In genomic region chr7:91353923-91354322, GRCh38 we compare ENCODE assay signal across 15 cellular contexts.
DNase-seq lines count a peak whose midpoint lies in the region; ATAC-seq and TF ChIP-seq lines count a peak whose summit lies in the region.
"Had no signal": no experiment of that assay in that cellular context is flagged by ENCODE, and none has a peak within 500 bp of the region (broad histone marks: within the 10 kb centered on the region; RNA-seq: fewer than 3 reads in every experiment).

No MANE protein-coding gene starts in this region.

- H3K36me3 ChIP-seq in H7 (replicated peaks; ENCODE audit: control insufficient read depth, insufficient read depth, low read length) (no peaks in the 10 kb centered on the region), tibial artery (no peaks in the 10 kb centered on the region), mammary epithelial cell (ENCODE audit: insufficient read depth, low read length) (no peaks in the 10 kb centered on the region)
- H3K36me3 ChIP-seq: Peyer's patch, SJSA1 had no signal

- H3K9me3 ChIP-seq in tibial artery (no peaks in the 10 kb centered on the region), mammary epithelial cell (replicated peaks; ENCODE audit: insufficient read depth, low read length) (no peaks in the 10 kb centered on the region)
- H3K9me3 ChIP-seq: Peyer's patch, SJSA1 had no signal

- H3K4me3 Mint-ChIP-seq in WTC11 = no peak overlapping the region

- H3K27ac ChIP-seq in tibial artery (no peak overlapping the region), mammary epithelial cell (ENCODE audit: insufficient read depth, low read depth, low read length) (no peak overlapping the region)
- H3K27ac ChIP-seq: C4-2B, Peyer's patch, SJSA1 had no signal

- H3K27ac Mint-ChIP-seq in WTC11 = no peak overlapping the region

- CTCF ChIA-PET in WTC11 (lab: Charles Lee) = interaction anchor here (0.5 kb wide), 1 partner anchor 60 kb away, joined by 6 read pairs; no protein-coding TSS in a partner anchor
- CTCF ChIA-PET in mammary epithelial cell (lab: Charles Lee; ENCODE audit: low non-redundant PET) = no interaction called here

- H3K27me3 Mint-ChIP-seq in WTC11 (ENCODE audit: low read depth) = peaks cover 100% of the 10 kb centered on the region

- H3K27me3 ChIP-seq in H7 (ENCODE audit: control insufficient read depth, insufficient read depth, low read length) (peaks cover 70% of the 10 kb centered on the region), tibial artery (no peaks in the 10 kb centered on the region), mammary epithelial cell (ENCODE audit: insufficient read depth, low read length) (peaks cover 14% of the 10 kb centered on the region)
- H3K27me3 ChIP-seq: Peyer's patch, SJSA1 had no signal

- intact Hi-C loops in sciatic nerve (cut with DNase I) = no loop called here
- intact Hi-C loops in tibial artery (cut with DNase I; ENCODE audit: low total_unique reads) = no loop called here
- intact Hi-C loops in mammary epithelial cell (cut with micrococcal nuclease) = no loop called here

- H3K36me3 Mint-ChIP-seq in WTC11 = no peaks in the 10 kb centered on the region

- no peaks in the 10 kb centered on the region for H4K20me1 ChIP-seq in mammary epithelial cell (ENCODE audit: insufficient read depth, low read length)

- DNase-seq in H7 = peak; percentile 5
- DNase-seq in WTC11 (ENCODE audit: low spot score) = no peak
- peak; percentile 24 for DNase-seq in kidney glomerular epithelial cell (lab: John Stamatoyannopoulos, UW)
- no peak for DNase-seq in sciatic nerve (ENCODE audit: low spot score)
- DNase-seq in retina = no peak
- DNase-seq in tibial artery = no peak
- DNase-seq in mammary epithelial cell = no peak
- DNase-seq: DND-41, GOT3, KG1, NCI-H1694 treated with DMSO at 0.1 percent for 48 hours, Peyer's patch had no signal

- WGBS in mammary epithelial cell (ENCODE audit: low coverage, missing lambda C conversion rate) = 94% methylated on average over 2 of the region's 2 CpGs

- H3K4me2 ChIP-seq in mammary epithelial cell (ENCODE audit: insufficient read depth, low read depth, low read length) = no peak overlapping the region

- H2AFZ ChIP-seq in mammary epithelial cell (ENCODE audit: low read depth, low read length) = no peak overlapping the region

- in situ Hi-C loops in mammary epithelial cell (cut with MboI; ENCODE audit: low sequenced_read_pairs in 2 of 2) = no loop called here

- H3K4me1 Mint-ChIP-seq in WTC11 = peaks cover 21% of the 10 kb centered on the region

- no peaks in the 10 kb centered on the region for H3K9me3 Mint-ChIP-seq in WTC11

- dilution Hi-C loops in mammary epithelial cell (cut with HindIII; ENCODE audit: low sequenced_read_pairs) = no loop called here

- H3K9ac ChIP-seq in mammary epithelial cell (ENCODE audit: insufficient read depth, low read length) = no peak overlapping the region

- ATAC-seq in WTC11 = peak; percentile 59
- ATAC-seq in sciatic nerve = peak; percentile 38
- ATAC-seq in HG02798 (IDR thresholded peaks at IDR 0.05; ENCODE audit: poor library complexity, unreplicated experiment) = no peak

- TF ChIP-seq CTCF in WTC11 (IDR thresholded peaks at IDR 0.05) (no peak), tibial artery (IDR thresholded peaks at IDR 0.05) (no peak), mammary epithelial cell (conservative IDR thresholded peaks at IDR 0.05 in 1 of 2, IDR thresholded peaks at IDR 0.05 in 1 of 2; ENCODE audit: extremely low read depth in 1 of 2, insufficient read depth in 1 of 2, low read depth in 1 of 2, low read length in 2 of 2) (no peak)

- H3K79me2 ChIP-seq in mammary epithelial cell (ENCODE audit: insufficient read depth, low read length) = no peaks in the 10 kb centered on the region

- H3K4me3 ChIP-seq in H7 (ENCODE audit: insufficient read depth, low read depth, low read length) = no peak overlapping the region
- H3K4me3 ChIP-seq in tibial artery = no peak overlapping the region
- no peak overlapping the region for H3K4me3 ChIP-seq in mammary epithelial cell (replicated peaks in 1 of 3; ENCODE audit: insufficient read depth in 1 of 3, low read depth in 2 of 3, low read length in 3 of 3)
- H3K4me3 ChIP-seq: Peyer's patch, SJSA1 had no signal

- POLR2A ChIA-PET in WTC11 (lab: Charles Lee) = no interaction called here

- H3K4me1 ChIP-seq in tibial artery (peaks cover 0 to 5% (median 1%) of the 10 kb centered on the region in 4 donors), mammary epithelial cell (ENCODE audit: insufficient read depth, low read length) (no peaks in the 10 kb centered on the region)
- H3K4me1 ChIP-seq: Peyer's patch had no signal

- no TSS peak for BruUV-seq in mammary epithelial cell (replicated peaks; lab: Mats Ljungman, UMichigan)

TF ChIP-seq in WTC11, 78 proteins besides CTCF, POLR2A, EP300 and RAD21 (continues in another document):
- TF ChIP-seq AR (CRISPR knock-in tag; IDR thresholded peaks at IDR 0.05) (no peak), TEAD4 (CRISPR knock-in tag; IDR thresholded peaks at IDR 0.05) (no peak), SOX15 (CRISPR knock-in tag; IDR thresholded peaks at IDR 0.05) (no peak), ATF2 (CRISPR knock-in tag; IDR thresholded peaks at IDR 0.05; ENCODE audit: borderline replicate concordance, low read depth) (no peak), ZNF425 (CRISPR knock-in tag; conservative IDR thresholded peaks at IDR 0.05) (no peak), IRF2 (CRISPR knock-in tag; IDR thresholded peaks at IDR 0.05; ENCODE audit: borderline replicate concordance, low read depth) (no peak)
- TF ChIP-seq, protein P1, sequence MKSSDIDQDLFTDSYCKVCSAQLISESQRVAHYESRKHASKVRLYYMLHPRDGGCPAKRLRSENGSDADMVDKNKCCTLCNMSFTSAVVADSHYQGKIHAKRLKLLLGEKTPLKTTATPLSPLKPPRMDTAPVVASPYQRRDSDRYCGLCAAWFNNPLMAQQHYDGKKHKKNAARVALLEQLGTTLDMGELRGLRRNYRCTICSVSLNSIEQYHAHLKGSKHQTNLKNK (CRISPR knock-in tag; IDR thresholded peaks at IDR 0.05) = no peak

Comparison
In these comparisons a context has a peak if more than half of its experiments do, and no peak if none do; other contexts are left out.
1. DNase-seq: peak in H7 (single experiment) and kidney glomerular epithelial cell (single experiment); none in WTC11 (single experiment), sciatic nerve (single experiment), retina (single experiment), tibial artery (0 of 2) and mammary epithelial cell (single experiment).